ENCODE assay signal across 18 cellular contexts in genomic region chr14:30214014-30214413, GRCh38.
DNase-seq lines count a peak whose midpoint lies in the region; ATAC-seq, FAIRE-seq and TF ChIP-seq lines count a peak whose summit lies in the region.
"Had no signal": no experiment of that assay in that cellular context is flagged by ENCODE, and none has a peak within 500 bp of the region (broad histone marks: within the 10 kb centered on the region; RNA-seq: fewer than 3 reads in every experiment).

No MANE protein-coding gene starts in this region.

- peak; percentile 22 for DNase-seq in Daoy (ENCODE audit: low read depth)
- DNase-seq in IMR-90: peak; percentile 53
- DNase-seq in bronchial epithelial cell (ENCODE audit: low read depth): peak; percentile 68
- DNase-seq in mesenchymal stem cell: peak; percentile 8
- DNase-seq in suprapubic skin (ENCODE audit: low spot score in 2 of 2): no peak
- no peak for DNase-seq in glomerular visceral epithelial cell (ENCODE audit: extremely low spot score)
- DNase-seq in ureter (ENCODE audit: low spot score): no peak
- DNase-seq in NCI-H1105 treated with DMSO at 0.1 percent for 48 hours (lab: John Stamatoyannopoulos, UW): no peak
- DNase-seq: activated CD4-positive, alpha-beta T cell treated with anti-CD3 and anti-CD28 coated beads, Interleukin-2, amount 50 U/mL, for 4 hours; naive thymus-derived CD4-positive, alpha-beta T cell; ovary; right cardiac atrium; stimulated activated CD4-positive, alpha-beta T cell treated with anti-CD3 and anti-CD28 coated beads, Interleukin-15, amount 100 ng/mL, for 24 hours; upper lobe of left lung had no signal

- POLR2A ChIA-PET in IMR-90 (lab: Charles Lee; ENCODE audit: unreplicated experiment): interaction anchor here (1.0 kb wide), 1 partner anchor 672 kb away, joined by 4 read pairs; no protein-coding TSS in a partner anchor

- H2BK120ac ChIP-seq in IMR-90 (ENCODE audit: low read depth, low read length) (peak overlapping the region; percentile 66), mesenchymal stem cell (ENCODE audit: low read depth, low read length) (no peak overlapping the region)

- H4K8ac ChIP-seq in IMR-90 (ENCODE audit: low read depth in 2 of 2, low read length in 2 of 2) (peak overlapping the region in 1 of 2 experiments; percentile 15; a peak in 2 of 4 replicates), mesenchymal stem cell (ENCODE audit: low read length) (no peak overlapping the region)

- no peaks in the 10 kb centered on the region for H3K36me3 ChIP-seq in IMR-90 (ENCODE audit: control insufficient read depth, insufficient read depth, low read length)
- H3K36me3 ChIP-seq in bronchial epithelial cell (ENCODE audit: control insufficient read depth, insufficient read depth, low read length): no peaks in the 10 kb centered on the region
- no peaks in the 10 kb centered on the region for H3K36me3 ChIP-seq in mesenchymal stem cell (ENCODE audit: control insufficient read depth in 1 of 2, insufficient read depth in 2 of 2, low read depth in 1 of 2, low read length in 2 of 2)
- no peaks in the 10 kb centered on the region for H3K36me3 ChIP-seq in suprapubic skin
- H3K36me3 ChIP-seq: cardiac muscle cell, ovary, upper lobe of left lung had no signal

- no peaks in the 10 kb centered on the region for H3K79me1 ChIP-seq in IMR-90 (ENCODE audit: low read depth in 1 of 2, low read length in 2 of 2)
- H3K79me1 ChIP-seq in mesenchymal stem cell (replicated peaks; ENCODE audit: low read length, poor library complexity, severe bottlenecking): no peaks in the 10 kb centered on the region

- no peak overlapping the region for H2BK12ac ChIP-seq in mesenchymal stem cell (ENCODE audit: low read length in 2 of 2)

- ATAC-seq in IMR-90 (ENCODE audit: low read depth): peak; percentile 56
- ATAC-seq: naive thymus-derived CD4-positive, alpha-beta T cell had no signal

- WGBS in IMR-90 (ENCODE audit: extremely low coverage in 2 of 2, insufficient read length in 1 of 2), 2 experiments: 40% methylated on average over 1 of the region's 3 CpGs; no CpG with 5 or more reads in 1 of the 2 experiments
- WGBS in mesenchymal stem cell: 86% methylated on average over 3 of the region's 3 CpGs
- 65% methylated on average over 3 of the region's 3 CpGs for WGBS in suprapubic skin

- H3K4me1 ChIP-seq in IMR-90 (ENCODE audit: control insufficient read depth, insufficient read depth, low read length) (peaks cover 13% of the 10 kb centered on the region), mesenchymal stem cell (ENCODE audit: control insufficient read depth, insufficient read depth, low read depth, low read length) (no peaks in the 10 kb centered on the region), suprapubic skin (no peaks in the 10 kb centered on the region)
- H3K4me1 ChIP-seq: upper lobe of left lung had no signal

- peak overlapping the region; percentile 66; the same call in 1 of the 2 replicates for H3K18ac ChIP-seq in IMR-90 (ENCODE audit: low read depth, low read length)
- no peak overlapping the region for H3K18ac ChIP-seq in mesenchymal stem cell (ENCODE audit: low read depth in 1 of 2, low read length in 2 of 2)

- H4K5ac ChIP-seq in IMR-90 (ENCODE audit: low read depth, low read length): peak overlapping the region; percentile 61; the same call in 1 of the 2 replicates

- peak overlapping the region; percentile 19; the same call in 1 of the 2 replicates for H3K56ac ChIP-seq in IMR-90 (ENCODE audit: extremely low read depth, insufficient read depth, low read length)

- peak overlapping the region; percentile 11 for H2AFZ ChIP-seq in IMR-90 (replicated peaks; ENCODE audit: low read length, poor library complexity)
- no peak overlapping the region for H2AFZ ChIP-seq in mesenchymal stem cell (ENCODE audit: low read depth, low read length)

- H3K4ac ChIP-seq in IMR-90 (ENCODE audit: low read depth, low read length): peak overlapping the region; percentile 29
- no peak overlapping the region for H3K4ac ChIP-seq in mesenchymal stem cell (ENCODE audit: low read depth in 1 of 2, low read length in 2 of 2)

- CTCF ChIA-PET in IMR-90 (lab: Yijun Ruan, JAX): interaction anchor here (0.6 to 2.3 kb wide), 10 partner anchors 9 to 1440 kb away, joined by 3 to 16 read pairs (median 4); no protein-coding TSS in a partner anchor

- TF ChIP-seq EP300 in suprapubic skin (IDR thresholded peaks at IDR 0.05): no peak

- H4K91ac ChIP-seq in IMR-90 (ENCODE audit: insufficient read depth, low read depth, low read length) (no peak overlapping the region; the same call in 1 of the 2 replicates), mesenchymal stem cell (ENCODE audit: low read length) (no peak overlapping the region)

- H3K14ac ChIP-seq in IMR-90 (replicated peaks; ENCODE audit: low read depth, low read length) (peak overlapping the region; percentile 21; the same call in 1 of the 2 replicates), mesenchymal stem cell (ENCODE audit: low read length in 2 of 2) (no peak overlapping the region)

- H3K27ac ChIP-seq in IMR-90 (ENCODE audit: insufficient read depth, low read length) (no peak overlapping the region), mesenchymal stem cell (ENCODE audit: low read length, poor library complexity, severe bottlenecking) (no peak overlapping the region), suprapubic skin (no peak overlapping the region)
- H3K27ac ChIP-seq: C4-2B, cardiac muscle cell, ovary, SK-N-MC, upper lobe of left lung had no signal

- no peak overlapping the region for H2AK5ac ChIP-seq in IMR-90 (ENCODE audit: low read depth, low read length)
- no peak overlapping the region for H2AK5ac ChIP-seq in mesenchymal stem cell (ENCODE audit: low read length, severe bottlenecking)

- H2BK5ac ChIP-seq in IMR-90 (ENCODE audit: low read depth, low read length, poor library complexity, severe bottlenecking) (peak overlapping the region; percentile 27), mesenchymal stem cell (ENCODE audit: low read depth, low read length, poor library complexity, severe bottlenecking) (no peak overlapping the region)

- H3K23ac ChIP-seq in IMR-90 (ENCODE audit: low read depth, low read length): no peak overlapping the region
- no peak overlapping the region for H3K23ac ChIP-seq in mesenchymal stem cell (ENCODE audit: low read length in 2 of 2)

- TF ChIP-seq CTCF in IMR-90 (conservative IDR thresholded peaks at IDR 0.05; ENCODE audit: low read depth, low read length) (no peak), bronchial epithelial cell (IDR thresholded peaks at IDR 0.05; ENCODE audit: insufficient read depth, low read length, severe bottlenecking) (no peak), suprapubic skin (IDR thresholded peaks at IDR 0.05) (no peak)

- TF ChIP-seq RAD21 in IMR-90 (IDR thresholded peaks at IDR 0.05; ENCODE audit: low read length): no peak

- peak overlapping the region; percentile 65 for H2BK20ac ChIP-seq in IMR-90 (ENCODE audit: low read depth, low read length)

- in situ Hi-C loops in IMR-90 (cut with MboI; ENCODE audit: low sequenced_read_pairs): loop anchor here (10.0 to 25.0 kb wide), 4 partner anchors 302 to 1459 kb away; no protein-coding TSS in a partner anchor

- FAIRE-seq in bronchial epithelial cell (lab: Jason Lieb, UNC): no peak

- H3K9me3 ChIP-seq in IMR-90 (ENCODE audit: control insufficient read depth, insufficient read depth, low read length) (no peaks in the 10 kb centered on the region), mesenchymal stem cell (ENCODE audit: control insufficient read depth, low read length) (no peaks in the 10 kb centered on the region), suprapubic skin (no peaks in the 10 kb centered on the region)
- H3K9me3 ChIP-seq: ovary, upper lobe of left lung had no signal

- H2AK9ac ChIP-seq in IMR-90 (replicated peaks; ENCODE audit: low read depth, low read length, poor library complexity): no peak overlapping the region

- BruUV-seq in IMR-90 (replicated peaks; lab: Mats Ljungman, UMichigan): no TSS peak

- no peaks in the 10 kb centered on the region for H4K20me1 ChIP-seq in IMR-90 (ENCODE audit: insufficient read depth, low read length)

- TF ChIP-seq POLR2A in IMR-90 (IDR thresholded peaks at IDR 0.05; ENCODE audit: low read depth, low read length): no peak
- TF ChIP-seq POLR2A in suprapubic skin (IDR thresholded peaks at IDR 0.05): no peak

- H3K4me2 ChIP-seq in IMR-90 (ENCODE audit: low read depth, low read length) (peak overlapping the region; percentile 65; the same call in 1 of the 2 replicates), mesenchymal stem cell (ENCODE audit: low read length, poor library complexity, severe bottlenecking) (peak overlapping the region; percentile 5)
- H3K4me2 ChIP-seq: GM23338 had no signal

- H3K27me3 ChIP-seq in IMR-90 (ENCODE audit: control insufficient read depth, insufficient read depth, low read length) (no peaks in the 10 kb centered on the region), bronchial epithelial cell (ENCODE audit: control insufficient read depth, insufficient read depth, low read length) (no peaks in the 10 kb centered on the region), mesenchymal stem cell (ENCODE audit: control insufficient read depth in 1 of 2, insufficient read depth in 1 of 2, low read length in 2 of 2) (no peaks in the 10 kb centered on the region), suprapubic skin (no peaks in the 10 kb centered on the region)
- H3K27me3 ChIP-seq: cardiac muscle cell, ovary, upper lobe of left lung had no signal

- H2BK15ac ChIP-seq in IMR-90 (ENCODE audit: low read depth, low read length) (peak overlapping the region; percentile 7; the same call in 1 of the 3 replicates), mesenchymal stem cell (ENCODE audit: low read depth, poor library complexity, severe bottlenecking) (no peak overlapping the region)

- H3K4me3 ChIP-seq in IMR-90 (ENCODE audit: insufficient read depth, low read depth, low read length): no peak overlapping the region
- H3K4me3 ChIP-seq in bronchial epithelial cell (ENCODE audit: low read depth, low read length): no peak overlapping the region
- H3K4me3 ChIP-seq in mesenchymal stem cell (ENCODE audit: insufficient read depth in 1 of 2, low read depth in 1 of 2, low read length in 2 of 2): no peak overlapping the region
- no peak overlapping the region for H3K4me3 ChIP-seq in suprapubic skin
- H3K4me3 ChIP-seq: cardiac muscle cell, GM23338, ovary, SK-N-MC, upper lobe of left lung had no signal

- H3K9ac ChIP-seq in IMR-90 (ENCODE audit: low read depth, low read length) (peak overlapping the region; percentile 25; the same call in 1 of the 2 replicates), mesenchymal stem cell (ENCODE audit: low read length) (peak overlapping the region; percentile 20)

- intact Hi-C loops in IMR-90 (cut with micrococcal nuclease): loop anchor here (1.0 to 10.0 kb wide), 6 partner anchors 209 to 1457 kb away; partner anchors contain the start of gene PRKD1

- H3K9me1 ChIP-seq in IMR-90 (ENCODE audit: insufficient read depth, low read length): peaks cover 8% of the 10 kb centered on the region; the same call in 1 of the 2 replicates

- dilution Hi-C loops in IMR-90 (cut with HindIII; ENCODE audit: low sequenced_read_pairs, unreplicated experiment): no loop called here

TF ChIP-seq in IMR-90, 13 proteins besides CTCF, POLR2A, EP300 and RAD21 (continues in another document):
- TF ChIP-seq CHD1 (IDR thresholded peaks at IDR 0.05; ENCODE audit: low read depth, low read length): no peak
- no peak for TF ChIP-seq MXI1 (IDR thresholded peaks at IDR 0.05; ENCODE audit: borderline replicate concordance, low read depth, low read length)
- TF ChIP-seq RFX5 (IDR thresholded peaks at IDR 0.05; ENCODE audit: low read depth, low read length): no peak

Comparison
In these comparisons a context has a peak if more than half of its experiments do, and no peak if none do; other contexts are left out.
1. DNase-seq: peak in Daoy (single experiment), IMR-90 (single experiment), bronchial epithelial cell (single experiment) and mesenchymal stem cell (single experiment); none in suprapubic skin (0 of 2), glomerular visceral epithelial cell (single experiment), ureter (single experiment) and NCI-H1105 treated with DMSO at 0.1 percent for 48 hours (single experiment).